10 cellular contexts compared by ENCODE assay signal in genomic region chr3:192449036-192449435, GRCh38.
DNase-seq lines count a peak whose midpoint lies in the region; ATAC-seq and TF ChIP-seq lines count a peak whose summit lies in the region.
"Had no signal": no experiment of that assay in that cellular context is flagged by ENCODE, and none has a peak within 500 bp of the region (broad histone marks: within the 10 kb centered on the region; RNA-seq: fewer than 3 reads in every experiment).

No MANE protein-coding gene starts in this region.

- no peaks in the 10 kb centered on the region for H3K4me1 ChIP-seq in Loucy (ENCODE audit: insufficient read depth, low read length, poor library complexity, severe bottlenecking)
- peaks cover 5% of the 10 kb centered on the region for H3K4me1 ChIP-seq in neural progenitor cell

- H3K4me2 ChIP-seq in Loucy (ENCODE audit: low read depth, low read length, poor library complexity, severe bottlenecking) = no peak overlapping the region
- H3K4me2 ChIP-seq in neural progenitor cell = no peak overlapping the region

- no peaks in the 10 kb centered on the region for H3F3A ChIP-seq in Loucy (ENCODE audit: low read depth)
- H3F3A ChIP-seq in neural progenitor cell (ENCODE audit: low read depth) = no peaks in the 10 kb centered on the region

- H3K4me3 ChIP-seq in Loucy (ENCODE audit: low read length, poor library complexity, severe bottlenecking) (no peak overlapping the region), neural progenitor cell (no peak overlapping the region)

- intact Hi-C loops in natural killer cell (cut with micrococcal nuclease) = loop anchor here (10.0 kb wide), 1 partner anchor 1034 kb away; no protein-coding TSS in a partner anchor

- DNase-seq in NCI-H2029 treated with DMSO at 0.1 percent for 48 hours (lab: John Stamatoyannopoulos, UW) (peak; percentile 37), NCI-H2029 (lab: John Stamatoyannopoulos, UW) (no peak), WTC11 (ENCODE audit: low spot score) (no peak), neural progenitor cell (ENCODE audit: low spot score) (no peak), natural killer cell (no peak)
- DNase-seq in activated CD8-positive, alpha-beta memory T cell treated with anti-CD3 and anti-CD28 coated beads for 24 hours = no peak
- DNase-seq: activated naive CD8-positive, alpha-beta T cell treated with anti-CD3 and anti-CD28 coated beads, Interleukin-2, amount 10 ng/mL, durations not matched to agents 7 days and 5 days; MV-4-11 had no signal

- TF ChIP-seq CTCF in Loucy (conservative IDR thresholded peaks at IDR 0.05; ENCODE audit: low read length) (peak; percentile 63), WTC11 (IDR thresholded peaks at IDR 0.05) (no peak), neural progenitor cell (IDR thresholded peaks at IDR 0.05) (peak; percentile 51), natural killer cell (IDR thresholded peaks at IDR 0.05) (no peak)

- no peak overlapping the region for H3K27ac ChIP-seq in neural progenitor cell

- H3K9me3 Mint-ChIP-seq in WTC11 (no peaks in the 10 kb centered on the region), neural progenitor cell (no peaks in the 10 kb centered on the region), natural killer cell (no peaks in the 10 kb centered on the region)
- H3K9me3 Mint-ChIP-seq: activated naive CD8-positive, alpha-beta T cell treated with anti-CD3 and anti-CD28 coated beads, Interleukin-2, amount 10 ng/mL, durations not matched to agents 7 days and 5 days had no signal

- CTCF ChIA-PET in WTC11 (lab: Charles Lee) = interaction anchor here (0.6 to 1.7 kb wide), 12 partner anchors 12 to 425 kb away, joined by 3 to 5 read pairs (median 3); no protein-coding TSS in a partner anchor

- no peaks in the 10 kb centered on the region for H4K20me1 ChIP-seq in Loucy (ENCODE audit: insufficient read depth, low read length, poor library complexity, severe bottlenecking)
- H4K20me1 ChIP-seq in neural progenitor cell (ENCODE audit: low read depth) = no peaks in the 10 kb centered on the region

- POLR2A ChIA-PET in WTC11 (lab: Charles Lee) = interaction anchor here (0.5 kb wide), 1 partner anchor 261 kb away, joined by 3 read pairs; no protein-coding TSS in a partner anchor

- no peak overlapping the region for H3K27ac Mint-ChIP-seq in WTC11
- no peak overlapping the region for H3K27ac Mint-ChIP-seq in neural progenitor cell
- H3K27ac Mint-ChIP-seq in natural killer cell = no peak overlapping the region
- H3K27ac Mint-ChIP-seq: activated naive CD8-positive, alpha-beta T cell treated with anti-CD3 and anti-CD28 coated beads, Interleukin-2, amount 10 ng/mL, durations not matched to agents 7 days and 5 days had no signal

- no peaks in the 10 kb centered on the region for H3K27me3 Mint-ChIP-seq in WTC11 (ENCODE audit: low read depth)
- no peaks in the 10 kb centered on the region for H3K27me3 Mint-ChIP-seq in neural progenitor cell (ENCODE audit: insufficient read depth, low read depth)
- H3K27me3 Mint-ChIP-seq in natural killer cell (ENCODE audit: low read depth in 2 of 2) = peaks cover 0 to 8% of the 10 kb centered on the region in 2 donors
- H3K27me3 Mint-ChIP-seq: activated naive CD8-positive, alpha-beta T cell treated with anti-CD3 and anti-CD28 coated beads, Interleukin-2, amount 10 ng/mL, durations not matched to agents 7 days and 5 days had no signal

- H3K4me1 Mint-ChIP-seq in WTC11 (peaks cover 25% of the 10 kb centered on the region), neural progenitor cell (peaks cover 17% of the 10 kb centered on the region), natural killer cell (no peaks in the 10 kb centered on the region)
- H3K4me1 Mint-ChIP-seq: activated naive CD8-positive, alpha-beta T cell treated with anti-CD3 and anti-CD28 coated beads, Interleukin-2, amount 10 ng/mL, durations not matched to agents 7 days and 5 days had no signal

- H3K36me3 Mint-ChIP-seq in WTC11 (no peaks in the 10 kb centered on the region), neural progenitor cell (no peaks in the 10 kb centered on the region), natural killer cell (no peaks in the 10 kb centered on the region)
- H3K36me3 Mint-ChIP-seq: activated naive CD8-positive, alpha-beta T cell treated with anti-CD3 and anti-CD28 coated beads, Interleukin-2, amount 10 ng/mL, durations not matched to agents 7 days and 5 days had no signal

- H3K9me2 ChIP-seq in Loucy (replicated peaks; ENCODE audit: low read depth, low read length) = no peaks in the 10 kb centered on the region

- no peak overlapping the region for H2AFZ ChIP-seq in Loucy (ENCODE audit: low read length)
- no peak overlapping the region for H2AFZ ChIP-seq in neural progenitor cell (replicated peaks)

- H3K9ac ChIP-seq in Loucy (ENCODE audit: low read depth, low read length, poor library complexity, severe bottlenecking) (no peak overlapping the region), neural progenitor cell (no peak overlapping the region)

- peak; percentile 46 for ATAC-seq in WTC11
- no peak for ATAC-seq in natural killer cell
- ATAC-seq in GM18520 (IDR thresholded peaks at IDR 0.05; ENCODE audit: unreplicated experiment) = no peak

- H3K79me2 ChIP-seq in Loucy (ENCODE audit: insufficient read depth, low read length) (no peaks in the 10 kb centered on the region), neural progenitor cell (ENCODE audit: low read depth) (no peaks in the 10 kb centered on the region)

- H3K36me3 ChIP-seq in Loucy (ENCODE audit: insufficient read depth, low read length) = no peaks in the 10 kb centered on the region
- no peaks in the 10 kb centered on the region for H3K36me3 ChIP-seq in neural progenitor cell

- no peaks in the 10 kb centered on the region for H3K9me3 ChIP-seq in Loucy (ENCODE audit: insufficient read depth, low read depth, low read length)
- H3K9me3 ChIP-seq in neural progenitor cell (ENCODE audit: low read depth) = no peaks in the 10 kb centered on the region

- H3K27me3 ChIP-seq in Loucy (ENCODE audit: insufficient read depth, low read length, poor library complexity, severe bottlenecking) (no peaks in the 10 kb centered on the region), neural progenitor cell (no peaks in the 10 kb centered on the region)

- H3K4me3 Mint-ChIP-seq in WTC11 (no peak overlapping the region), neural progenitor cell (no peak overlapping the region), natural killer cell (no peak overlapping the region)
- H3K4me3 Mint-ChIP-seq: activated naive CD8-positive, alpha-beta T cell treated with anti-CD3 and anti-CD28 coated beads, Interleukin-2, amount 10 ng/mL, durations not matched to agents 7 days and 5 days had no signal

TF ChIP-seq in WTC11, 78 proteins besides CTCF, POLR2A, EP300 and RAD21:
- TF ChIP-seq JAZF1 (CRISPR knock-in tag; IDR thresholded peaks at IDR 0.05) = no peak
TF ChIP-seq in WTC11: peak in this region for 0.

Comparison
In these comparisons a context has a peak if more than half of its experiments do, and no peak if none do; other contexts are left out.
1. CTCF ChIP-seq: peak in Loucy (single experiment) and neural progenitor cell (single experiment); none in WTC11 (single experiment) and natural killer cell (single experiment).